8 cellular contexts compared by ENCODE assay signal in genomic region chr15:80152180-80152895, GRCh38. TPM values are rescaled to one million over a fixed set of nuclear protein-coding genes. Genes with fewer than 3 reads are reported as not detected.
DNase-seq lines count a peak whose midpoint lies in the region; ATAC-seq and TF ChIP-seq lines count a peak whose summit lies in the region.

No MANE protein-coding gene starts in this region.

- H3K9me3 ChIP-seq in ascending aorta (no peaks in the 10 kb centered on the region), right cardiac atrium (ENCODE audit: control insufficient read depth, low read length) (no peaks in the 10 kb centered on the region), psoas muscle (no peaks in the 10 kb centered on the region)

- H3K27ac ChIP-seq in ascending aorta (peak overlapping the region; percentile 83 to 85), right cardiac atrium (ENCODE audit: low read length) (peak overlapping the region; percentile 62), psoas muscle (peak overlapping the region; percentile 88), urinary bladder (ENCODE audit: low read depth) (peak overlapping the region; percentile 40)

- H3K36me3 ChIP-seq in ascending aorta (no peaks in the 10 kb centered on the region), psoas muscle (ENCODE audit: insufficient read depth in 1 of 2, low read depth in 1 of 2) (no peaks in the 10 kb centered on the region), urinary bladder (ENCODE audit: insufficient read depth) (no peaks in the 10 kb centered on the region)

- H3K4me3 Mint-ChIP-seq in T-helper 2 cell treated with Interferon-gamma antibody and Interleukin-4, amounts not matched to agents 5 μg/mL and 100 μg/mL, for 36 hours: peak overlapping the region; percentile 92

- H3K27me3 ChIP-seq in ascending aorta: no peaks in the 10 kb centered on the region
- H3K27me3 ChIP-seq in right cardiac atrium (ENCODE audit: control insufficient read depth, insufficient read depth): no peaks in the 10 kb centered on the region
- H3K27me3 ChIP-seq in psoas muscle (ENCODE audit: insufficient read depth in 3 of 3, low read length in 2 of 3): no peaks in the 10 kb centered on the region

- peaks cover 9% of the 10 kb centered on the region for H3K27me3 Mint-ChIP-seq in T-helper 2 cell treated with Interferon-gamma antibody and Interleukin-4, amounts not matched to agents 5 μg/mL and 100 μg/mL, for 36 hours (ENCODE audit: low read depth)

- peak; percentile 51 for DNase-seq in GM04503 (ENCODE audit: low read depth)
- DNase-seq in NCI-H1436 (lab: John Stamatoyannopoulos, UW): peak; percentile 93
- DNase-seq in T-helper 2 cell treated with Interferon-gamma antibody and Interleukin-4, amounts not matched to agents 5 μg/mL and 100 μg/mL, for 36 hours (ENCODE audit: low spot score): peak; percentile 78
- peak; percentile 97 to 98 for DNase-seq in ascending aorta (ENCODE audit: low spot score in 2 of 2)
- DNase-seq in right cardiac atrium: peak; percentile 98 to 99 (median 99)
- DNase-seq in psoas muscle: peak; percentile 98 to 99

- H3K36me3 Mint-ChIP-seq in T-helper 2 cell treated with Interferon-gamma antibody and Interleukin-4, amounts not matched to agents 5 μg/mL and 100 μg/mL, for 36 hours (ENCODE audit: low read depth): peaks cover 11% of the 10 kb centered on the region

- H3K4me3 ChIP-seq in ascending aorta (peak overlapping the region; percentile 71 to 84), right cardiac atrium (ENCODE audit: low read length) (peak overlapping the region; percentile 59), psoas muscle (peak overlapping the region; percentile 75), urinary bladder (ENCODE audit: low read depth, low read length) (peak overlapping the region; percentile 46)

- WGBS in right cardiac atrium: 3% methylated on average over 35 of the region's 41 CpGs
- 0 to 6% (median 3%) methylated on average over 20 to 36 of the region's 41 CpGs for WGBS in psoas muscle, 3 donors
- WGBS in urinary bladder: 3% methylated on average over 39 of the region's 41 CpGs

- intact Hi-C loops in ascending aorta (cut with DNase I): loop anchor here (1.0 to 10.0 kb wide), 6 partner anchors 21 to 852 kb away; partner anchors contain the start of genes MTHFS, TLNRD1 and ZFAND6
- intact Hi-C loops in right cardiac atrium (cut with DNase I): loop anchor here in 1 of 4 donors (5.0 kb wide), 1 partner anchor 90 kb away; no protein-coding TSS in a partner anchor
- intact Hi-C loops in psoas muscle (cut with DNase I): loop anchor here (5.0 to 10.0 kb wide), 3 partner anchors 70 to 255 kb away; partner anchors contain the start of genes MTHFS (in 1 of the 2) and ZFAND6 (in 1 of the 2)

- peak overlapping the region; percentile 94 for H3K27ac Mint-ChIP-seq in T-helper 2 cell treated with Interferon-gamma antibody and Interleukin-4, amounts not matched to agents 5 μg/mL and 100 μg/mL, for 36 hours

- H3K4me1 ChIP-seq in ascending aorta: peaks cover 4 to 15% of the 10 kb centered on the region in 2 donors
- peaks cover 4% of the 10 kb centered on the region for H3K4me1 ChIP-seq in right cardiac atrium (ENCODE audit: control insufficient read depth, insufficient read depth, low read length)
- peaks cover 35% of the 10 kb centered on the region for H3K4me1 ChIP-seq in psoas muscle
- no peaks in the 10 kb centered on the region for H3K4me1 ChIP-seq in urinary bladder (ENCODE audit: insufficient read depth)

- peaks cover 29% of the 10 kb centered on the region for H3K4me1 Mint-ChIP-seq in T-helper 2 cell treated with Interferon-gamma antibody and Interleukin-4, amounts not matched to agents 5 μg/mL and 100 μg/mL, for 36 hours (ENCODE audit: low read depth)

- no peak for TF ChIP-seq CTCF in ascending aorta (IDR thresholded peaks at IDR 0.05)
- no peak for TF ChIP-seq CTCF in psoas muscle (IDR thresholded peaks at IDR 0.05)

- no peaks in the 10 kb centered on the region for H3K9me3 Mint-ChIP-seq in T-helper 2 cell treated with Interferon-gamma antibody and Interleukin-4, amounts not matched to agents 5 μg/mL and 100 μg/mL, for 36 hours

- ATAC-seq in HG02623 (IDR thresholded peaks at IDR 0.05; ENCODE audit: unreplicated experiment) (peak; percentile 54), right cardiac atrium (peak; percentile 94 to 95), psoas muscle (peak; percentile 86 to 92 (median 88))

RNA-seq across cellular contexts. Expression of gene FAH, which starts 0.5 kb away (rescaled TPM):
- 23.4 TPM for total RNA-seq in ascending aorta
- total RNA-seq in right cardiac atrium: 10 to 100 TPM; 17.6 to 29.4 (median 23.0) TPM
- polyA plus RNA-seq in right cardiac atrium: 20.3 TPM
- 10 to 100 TPM; 14.0 to 60.2 (median 35.7) TPM for total RNA-seq in psoas muscle
- 10 to 100 TPM in 2 of 3 donors, 1 to 10 TPM in 1; 9.1 to 20.7 (median 11.3) TPM for polyA plus RNA-seq in psoas muscle
- 8.1 TPM for total RNA-seq in urinary bladder
- 21.9 TPM for polyA plus RNA-seq in urinary bladder

Comparison
In these comparisons a context has a peak if more than half of its experiments do, and no peak if none do; other contexts are left out.
1. Peak in every context shown above with its lines: DNase-seq, ATAC-seq, H3K4me3 ChIP-seq and H3K27ac ChIP-seq.